17 cellular contexts compared by ENCODE assay signal in genomic region chr11:61011950-61012830, GRCh38. TPM values are rescaled to one million over a fixed set of nuclear protein-coding genes. Genes with fewer than 3 reads are reported as not detected.
A peak's percentile ranks its signal among the peaks of the same experiment; 100 is the strongest.
DNase-seq lines count a peak whose midpoint lies in the region; ATAC-seq and TF ChIP-seq lines count a peak whose summit lies in the region.
"Had no signal": no experiment of that assay in that cellular context is flagged by ENCODE, and none has a peak within 500 bp of the region (broad histone marks: within the 10 kb centered on the region; RNA-seq: fewer than 3 reads in every experiment).

No MANE protein-coding gene starts in this region.

- H3K9me3 ChIP-seq in osteoblast (ENCODE audit: low read depth, low read length) = no peaks in the 10 kb centered on the region
- H3K9me3 ChIP-seq: gastroesophageal sphincter, transverse colon had no signal

- H3K27ac ChIP-seq in osteoblast (ENCODE audit: low read depth, low read length) = no peak overlapping the region
- H3K27ac ChIP-seq: gastroesophageal sphincter, transverse colon had no signal

- H3K27me3 ChIP-seq in osteoblast (ENCODE audit: insufficient read depth, low read length) = peaks cover 51% of the 10 kb centered on the region

- in situ Hi-C loops in KBM-7 (cut with MboI; ENCODE audit: low pct_unique_long_range_greater_than_20kb, low sequenced_read_pairs) = no loop called here
- in situ Hi-C loops in astrocyte of the cerebellum (cut with HindIII; ENCODE audit: low sequenced_read_pairs) = no loop called here

- TF ChIP-seq CTCF in astrocyte of the cerebellum (IDR thresholded peaks at IDR 0.05; ENCODE audit: low read depth, low read length, missing control alignments) (no peak), osteoblast (IDR thresholded peaks at IDR 0.05; ENCODE audit: extremely low read depth, low read depth, low read length) (no peak)

- no peaks in the 10 kb centered on the region for H3K36me3 ChIP-seq in osteoblast (ENCODE audit: insufficient read depth, low read length)
- H3K36me3 ChIP-seq: gastroesophageal sphincter, transverse colon had no signal

- H3K4me1 ChIP-seq in osteoblast (ENCODE audit: insufficient read depth, low read length) = no peaks in the 10 kb centered on the region

- no peaks in the 10 kb centered on the region for H4K20me1 ChIP-seq in osteoblast (ENCODE audit: insufficient read depth, low read length)

- H3K79me2 ChIP-seq in osteoblast (ENCODE audit: insufficient read depth, low read length) = no peaks in the 10 kb centered on the region

- H2AFZ ChIP-seq in osteoblast (ENCODE audit: low read length) = no peak overlapping the region

- H3K4me3 ChIP-seq in astrocyte of the cerebellum (ENCODE audit: low read depth, low read length) (no peak overlapping the region), osteoblast (ENCODE audit: insufficient read depth, low read length) (no peak overlapping the region)
- H3K4me3 ChIP-seq: gastroesophageal sphincter, lung, transverse colon had no signal

- H3K4me2 ChIP-seq in osteoblast (ENCODE audit: insufficient read depth, low read length) = no peak overlapping the region

- no peak for ATAC-seq in HG03139 (IDR thresholded peaks at IDR 0.05; ENCODE audit: unreplicated experiment)
- ATAC-seq: gastroesophageal sphincter, HCT116 had no signal

- DNase-seq in SKM-1 treated with dmso at 0.1 percent for 144 hours (lab: John Stamatoyannopoulos, UW; ENCODE audit: unreplicated experiment) (peak; percentile 50), SKM-1 (lab: John Stamatoyannopoulos, UW; ENCODE audit: unreplicated experiment) (no peak), KBM-7 (peak; percentile 87), astrocyte of the cerebellum (ENCODE audit: low read depth) (peak; percentile 45), osteoblast (ENCODE audit: insufficient read length, low spot score, missing footprints) (peak; percentile 82), NCI-H1048 (lab: John Stamatoyannopoulos, UW) (no peak), NCI-H2029 treated with DMSO at 0.1 percent for 48 hours (lab: John Stamatoyannopoulos, UW) (no peak)
- DNase-seq: activated T-cell treated with anti-CD3 and anti-CD28 coated beads for 4 hours, NCI-H69, transverse colon had no signal

RNA-seq across cellular contexts. Expression of gene CD6, which starts 40.7 kb away (rescaled TPM):
- not detected in 2 replicates for total RNA-seq in osteoblast
- total RNA-seq: A673, MCF 10A, pulmonary artery endothelial cell had no signal

Comparison
In these comparisons a context has a peak if more than half of its experiments do, and no peak if none do; other contexts are left out.
1. DNase-seq: peak in SKM-1 treated with dmso at 0.1 percent for 144 hours (single experiment), KBM-7 (single experiment), astrocyte of the cerebellum (single experiment) and osteoblast (single experiment); none in SKM-1 (single experiment), NCI-H1048 (single experiment) and NCI-H2029 treated with DMSO at 0.1 percent for 48 hours (single experiment).